ENCODE assay signal across 24 cellular contexts in the genomic region with DNA sequence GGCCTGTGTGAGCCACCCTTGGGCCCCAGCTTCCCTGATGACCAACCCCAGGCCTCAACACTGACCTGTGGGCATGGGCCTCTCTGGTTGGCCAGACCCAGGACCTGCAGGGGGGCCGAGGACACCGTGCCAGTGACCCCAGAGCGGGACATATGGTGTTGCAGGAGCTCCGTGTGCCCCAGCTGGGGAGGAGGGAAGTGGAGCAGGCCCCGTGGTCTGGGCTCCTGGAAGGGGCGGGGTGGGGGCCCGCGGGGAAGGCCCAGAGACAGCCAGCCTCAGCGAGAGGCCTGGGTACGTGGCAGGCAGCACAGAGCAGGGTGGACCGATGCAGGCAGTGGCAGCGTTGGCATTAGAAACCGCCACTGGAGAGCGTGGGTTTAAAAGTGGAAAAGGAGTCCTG. TPM values are rescaled to one million over a fixed set of nuclear protein-coding genes. Genes with fewer than 3 reads are reported as not detected.
"Had no signal": no experiment of that assay in that cellular context is flagged by ENCODE, and none has a peak within 500 bp of the region (broad histone marks: within the 10 kb centered on the region; RNA-seq: fewer than 3 reads in every experiment).

No MANE protein-coding gene starts in this region.

- H3K27me3 Mint-ChIP-seq: IgD-negative memory B cell, T-cell had no signal

- H3K27ac Mint-ChIP-seq: IgD-negative memory B cell, T-cell had no signal

- DNase-seq: KBM-7, NCI-H1092, NCI-H1105 treated with DMSO at 0.1 percent for 48 hours, NCI-H1417 treated with DMSO at 0.1 percent for 48 hours, NCI-H146, NCI-H1694 treated with DMSO at 0.1 percent for 48 hours, NCI-H1930, NCI-H2081, NCI-H2107, NCI-H2227 treated with DMSO at 0.1 percent for 48 hours, NCI-H524 treated with DMSO at 0.1 percent for 48 hours, NCI-H69, NCI-H774, SHP77, SK-N-SH, SW 1271, T-cell had no signal

- H3K4me2 ChIP-seq: SK-N-SH had no signal

- H3K9me3 Mint-ChIP-seq: IgD-negative memory B cell had no signal

- H3K9me3 ChIP-seq: SK-N-SH had no signal

- H3K4me3 Mint-ChIP-seq: IgD-negative memory B cell, T-cell had no signal

- ATAC-seq: T-cell had no signal

- H3K9ac ChIP-seq: SK-N-SH had no signal

- H3K27ac ChIP-seq: RWPE1 had no signal

RNA-seq across cellular contexts. Expression of gene MUC6, which starts 22.2 kb away (rescaled TPM):
- total RNA-seq: HT1080, LHCN-M2, MCF 10A, NCI-H460, SK-MEL-5 had no signal
- polyA plus RNA-seq: IgD-negative memory B cell, SK-N-SH had no signal
